8 cellular contexts compared by ENCODE assay signal in the genomic region with DNA sequence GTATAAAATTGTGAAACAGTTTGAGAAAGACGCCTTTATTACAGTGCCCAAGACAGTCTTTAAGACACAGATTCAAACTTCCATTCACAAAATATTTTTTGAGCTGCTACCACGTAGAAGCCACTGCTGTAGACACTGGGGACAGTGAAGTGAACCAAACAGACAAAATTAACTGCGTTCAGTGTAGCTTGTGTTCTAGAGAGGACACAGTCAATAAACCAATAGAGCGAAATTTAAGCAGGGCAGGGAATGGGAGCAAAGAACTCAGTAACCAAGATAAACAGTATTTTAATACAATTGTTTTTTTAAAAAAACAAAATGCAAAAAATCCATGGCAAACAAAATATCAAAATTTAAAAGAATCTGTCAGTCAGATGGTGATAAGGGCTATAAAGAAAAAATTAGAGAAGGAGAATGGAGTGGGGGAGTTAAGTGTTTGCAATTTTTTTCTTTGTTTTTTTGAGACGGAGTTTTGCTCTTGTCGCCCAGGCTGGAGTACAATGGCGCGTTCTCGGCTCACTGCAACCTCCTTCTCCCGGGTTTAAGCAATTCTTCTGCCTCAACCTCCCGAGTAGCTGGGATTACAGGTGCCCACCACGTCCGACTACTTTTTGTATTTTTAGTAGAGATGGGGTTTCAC. TPM values are rescaled to one million over a fixed set of nuclear protein-coding genes. Genes with fewer than 3 reads are reported as not detected.
DNase-seq lines count a peak whose midpoint lies in the region; ATAC-seq and TF ChIP-seq lines count a peak whose summit lies in the region.

No MANE protein-coding gene starts in this region.

- H3K27me3 ChIP-seq in DND-41 (ENCODE audit: insufficient read depth, low read length, poor library complexity) (no peaks in the 10 kb centered on the region), GM23338 (ENCODE audit: insufficient read depth) (no peaks in the 10 kb centered on the region), OCI-LY1 (ENCODE audit: insufficient read depth, low read length) (no peaks in the 10 kb centered on the region), fibroblast of lung (ENCODE audit: control insufficient read depth, insufficient read depth, low read length) (no peaks in the 10 kb centered on the region), rectal smooth muscle tissue (ENCODE audit: control insufficient read depth, insufficient read depth, low read length) (no peaks in the 10 kb centered on the region)

- no peaks in the 10 kb centered on the region; the same call in 2 of the 3 replicates for H3K9me3 Mint-ChIP-seq in GM23338

- H2AFZ ChIP-seq in DND-41 (ENCODE audit: low read depth, low read length) (peak overlapping the region; percentile 86), GM23338 (peak overlapping the region; percentile 91; the same call in 1 of the 2 replicates), OCI-LY1 (ENCODE audit: low read length) (peak overlapping the region; percentile 97), fibroblast of lung (ENCODE audit: low read length) (peak overlapping the region; percentile 91)

- H3K4me3 ChIP-seq in DND-41 (ENCODE audit: low read depth in 1 of 2, low read length in 2 of 2) (peak overlapping the region; percentile 32 to 62; a peak in 3 of 4 replicates), GM23338 (peak overlapping the region; percentile 36), OCI-LY1 (ENCODE audit: low read depth, low read length, poor library complexity, severe bottlenecking) (peak overlapping the region; percentile 54), fibroblast of lung (replicated peaks in 1 of 4; ENCODE audit: control extremely low read depth in 1 of 4, insufficient read depth in 1 of 4, low read depth in 3 of 4, low read length in 4 of 4) (peak overlapping the region; percentile 58 to 83 (median 68)), rectal smooth muscle tissue (ENCODE audit: low read length) (peak overlapping the region; percentile 41)

- H3K9ac ChIP-seq in DND-41 (ENCODE audit: low read depth, low read length) (peak overlapping the region; percentile 48), OCI-LY1 (ENCODE audit: low read length) (peak overlapping the region; percentile 27; the same call in 1 of the 2 replicates), fibroblast of lung (ENCODE audit: insufficient read depth, low read length) (peak overlapping the region; percentile 39), rectal smooth muscle tissue (ENCODE audit: low read length) (no peak overlapping the region)

- H3K79me2 ChIP-seq in DND-41 (ENCODE audit: insufficient read depth, low read length) (peaks cover 17% of the 10 kb centered on the region), GM23338 (replicated peaks; ENCODE audit: insufficient read depth) (peaks cover 25% of the 10 kb centered on the region), OCI-LY1 (ENCODE audit: insufficient read depth, low read length) (no peaks in the 10 kb centered on the region), fibroblast of lung (ENCODE audit: control insufficient read depth, insufficient read depth, low read length) (no peaks in the 10 kb centered on the region)

- H3K4me1 ChIP-seq in DND-41 (ENCODE audit: insufficient read depth, low read length) (peaks cover 19% of the 10 kb centered on the region), GM23338 (ENCODE audit: insufficient read depth) (peaks cover 9% of the 10 kb centered on the region), OCI-LY1 (ENCODE audit: insufficient read depth, low read length, severe bottlenecking) (peaks cover 20% of the 10 kb centered on the region), fibroblast of lung (ENCODE audit: control insufficient read depth, extremely low read depth, insufficient read depth, low read length) (no peaks in the 10 kb centered on the region), rectal smooth muscle tissue (ENCODE audit: control insufficient read depth, insufficient read depth, low read length) (peaks cover 7% of the 10 kb centered on the region)

- H3K9me2 ChIP-seq in GM23338 (ENCODE audit: insufficient read depth) (no peaks in the 10 kb centered on the region), OCI-LY1 (ENCODE audit: low read depth, low read length) (no peaks in the 10 kb centered on the region)

- TF ChIP-seq CTCF in DND-41 (IDR thresholded peaks at IDR 0.05; ENCODE audit: borderline replicate concordance, extremely low read depth, low read length, poor library complexity, severe bottlenecking) (no peak), GM23338 (conservative IDR thresholded peaks at IDR 0.05; ENCODE audit: low read depth in 2 of 2) (no peak), OCI-LY1 (IDR thresholded peaks at IDR 0.05; ENCODE audit: low read length) (no peak), fibroblast of lung (conservative IDR thresholded peaks at IDR 0.05 in 1 of 2, IDR thresholded peaks at IDR 0.05 in 1 of 2; ENCODE audit: low read depth in 1 of 2, low read length in 2 of 2) (no peak)

- peak; percentile 12 for ATAC-seq in DND-41 (ENCODE audit: insufficient read depth, low read depth)
- no peak; the same call in 2 of the 3 replicates for ATAC-seq in GM23338

- peaks cover 7% of the 10 kb centered on the region for H3K27me3 Mint-ChIP-seq in GM23338 (ENCODE audit: insufficient read depth, low read depth, poor library complexity)

- peaks cover 27% of the 10 kb centered on the region for H3K4me1 Mint-ChIP-seq in GM23338

- peak overlapping the region; percentile 60 for H3K27ac ChIP-seq in DND-41 (ENCODE audit: low read length)
- H3K27ac ChIP-seq in GM23338 (ENCODE audit: low read depth): no peak overlapping the region
- no peak overlapping the region for H3K27ac ChIP-seq in OCI-LY1 (ENCODE audit: low read depth, low read length, poor library complexity, severe bottlenecking)
- H3K27ac ChIP-seq in fibroblast of lung (ENCODE audit: insufficient read depth, low read length): peak overlapping the region; percentile 70
- peak overlapping the region; percentile 24 for H3K27ac ChIP-seq in rectal smooth muscle tissue (ENCODE audit: low read depth, low read length)

- H3K4me2 ChIP-seq in DND-41 (ENCODE audit: insufficient read depth, low read length) (peak overlapping the region; percentile 81), GM23338 (peak overlapping the region; percentile 39), OCI-LY1 (ENCODE audit: low read length) (peak overlapping the region; percentile 65), fibroblast of lung (ENCODE audit: extremely low read depth, insufficient read depth, low read length) (peak overlapping the region; percentile 100)

- 0 out of 2 replicates have a peak, but pooled peaks cover 3% of the 10 kb centered on the region for H3F3A ChIP-seq in GM23338 (replicated peaks; ENCODE audit: low read depth)
- no peaks in the 10 kb centered on the region for H3F3A ChIP-seq in OCI-LY1 (ENCODE audit: insufficient read depth, low read length)

- no peaks in the 10 kb centered on the region for H3K9me3 ChIP-seq in DND-41 (ENCODE audit: insufficient read depth, low read length, severe bottlenecking)
- no peaks in the 10 kb centered on the region for H3K9me3 ChIP-seq in OCI-LY1 (ENCODE audit: low read length)
- no peaks in the 10 kb centered on the region for H3K9me3 ChIP-seq in fibroblast of lung (ENCODE audit: control insufficient read depth, insufficient read depth, low read depth, low read length)

- H3K36me3 ChIP-seq in DND-41 (ENCODE audit: insufficient read depth, low read length) (no peaks in the 10 kb centered on the region; the same call in 1 of the 2 replicates), GM23338 (ENCODE audit: insufficient read depth) (no peaks in the 10 kb centered on the region), OCI-LY1 (ENCODE audit: insufficient read depth, low read length) (no peaks in the 10 kb centered on the region), fibroblast of lung (ENCODE audit: control insufficient read depth, insufficient read depth, low read length) (no peaks in the 10 kb centered on the region), rectal smooth muscle tissue (ENCODE audit: control insufficient read depth, insufficient read depth, low read length) (no peaks in the 10 kb centered on the region)

- H4K20me1 ChIP-seq in DND-41 (ENCODE audit: insufficient read depth, low read length) (no peaks in the 10 kb centered on the region), GM23338 (replicated peaks; ENCODE audit: insufficient read depth) (no peaks in the 10 kb centered on the region), OCI-LY1 (ENCODE audit: insufficient read depth, low read length) (no peaks in the 10 kb centered on the region), fibroblast of lung (ENCODE audit: control insufficient read depth, extremely low read depth, insufficient read depth, low read length) (no peaks in the 10 kb centered on the region)

- H3K36me3 Mint-ChIP-seq in GM23338 (ENCODE audit: low read depth): no peaks in the 10 kb centered on the region

- H3K27ac Mint-ChIP-seq in GM23338: peak overlapping the region; percentile 33; the same call in 1 of the 2 replicates

- H3K4me3 Mint-ChIP-seq in GM23338: peak overlapping the region; percentile 94

- no peak for DNase-seq in DND-41
- no peak for DNase-seq in GM23338 (ENCODE audit: low spot score)
- no peak for DNase-seq in fibroblast of lung (ENCODE audit: low read depth in 2 of 2)
- no peak for DNase-seq in stimulated activated CD4-positive, alpha-beta T cell treated with anti-CD3 and anti-CD28 coated beads, Interleukin-4, amount 100 ng/mL, for 24 hours
- no peak for DNase-seq in mesenteric fat pad (ENCODE audit: low spot score)
- no peak for DNase-seq in KG1 (lab: John Stamatoyannopoulos, UW)

TF ChIP-seq in GM23338, 12 proteins besides CTCF, POLR2A, EP300 and RAD21:
- TF ChIP-seq POLR2AphosphoS5 (IDR thresholded peaks at IDR 0.05; ENCODE audit: low read depth) (no peak), ZNF331 (CRISPR knock-in tag; IDR thresholded peaks at IDR 0.05; ENCODE audit: low read depth) (no peak)
TF ChIP-seq in GM23338: peak in this region for 0.

RNA-seq across cellular contexts. Expression of a gene that starts 0.7 kb away (rescaled TPM):
- 13.6 and 14.8 TPM in 2 replicates for total RNA-seq in GM23338 (2014; rRNA removed; shearing (Covaris generic))
- polyA plus RNA-seq in GM23338 (2016; fragmentation: Nextera tagmentation; extraction: Ambion mirVana) (5.9 and 6.5 TPM in 2 replicates), fibroblast of lung (3.4 TPM in 2 replicates)
- total RNA-seq in fibroblast of lung (4.4 and 5.4 TPM in 2 replicates), mesenteric fat pad (1.9 TPM)
- polyA plus RNA-seq in fibroblast of lung (2012): 2.9 and 3.6 TPM in 2 replicates
- 7.0 and 9.9 TPM in 2 replicates for polyA minus RNA-seq in fibroblast of lung (ENCODE audit: low replicate concordance)

RNA-seq across cellular contexts. Expression of a gene that starts 36.1 kb away (rescaled TPM):
- total RNA-seq in GM23338 (2014; rRNA removed; shearing (Covaris generic)): 1.7 and 2.5 TPM in 2 replicates
- 0.85 and 1.2 TPM in 2 replicates for polyA plus RNA-seq in GM23338 (2016; fragmentation: Nextera tagmentation; extraction: Ambion mirVana)
- total RNA-seq in fibroblast of lung: not detected in 2 replicates
- polyA plus RNA-seq in fibroblast of lung: not detected in 2 replicates
- polyA plus RNA-seq in fibroblast of lung (2012): not detected in 2 replicates
- polyA minus RNA-seq in fibroblast of lung (ENCODE audit: low replicate concordance): not detected in 2 replicates
- not detected for total RNA-seq in mesenteric fat pad

RNA-seq across cellular contexts. Expression of a gene that starts 49.4 kb away (rescaled TPM):
- 25.8 and 33.6 TPM in 2 replicates for total RNA-seq in GM23338 (2014; rRNA removed; shearing (Covaris generic))
- polyA plus RNA-seq in GM23338 (2016; fragmentation: Nextera tagmentation; extraction: Ambion mirVana) (24.8 and 25.1 TPM in 2 replicates), fibroblast of lung (19.8 and 30.5 TPM in 2 replicates)
- total RNA-seq in fibroblast of lung (18.2 and 19.3 TPM in 2 replicates), mesenteric fat pad (18.1 TPM)
- 21.5 and 26.6 TPM in 2 replicates for polyA plus RNA-seq in fibroblast of lung (2012)
- polyA minus RNA-seq in fibroblast of lung (ENCODE audit: low replicate concordance): 13.8 and 24.0 TPM in 2 replicates

Comparison
In these comparisons a context has a peak if more than half of its experiments do, and no peak if none do; other contexts are left out.
1. H3K27ac ChIP-seq: peak in DND-41 (single experiment), fibroblast of lung (single experiment) and rectal smooth muscle tissue (single experiment); none in GM23338 (single experiment) and OCI-LY1 (single experiment).
2. H3K4me2 ChIP-seq: peak in every context shown above with its lines; median percentile 100 in fibroblast of lung; 81 in DND-41; 65 in OCI-LY1; 39 in GM23338.
3. Peak in every context shown above with its lines, with median percentiles within 50 percentile points of each other: H2AFZ ChIP-seq and H3K4me3 ChIP-seq.